Comparison of ENCODE assay signal across 9 cellular contexts in genomic region chr19:10412257-10412977, GRCh38. TPM values are rescaled to one million over a fixed set of nuclear protein-coding genes. Genes with fewer than 3 reads are reported as not detected.
A peak's percentile ranks its signal among the peaks of the same experiment; 100 is the strongest.
DNase-seq lines count a peak whose midpoint lies in the region; ATAC-seq lines count a peak whose summit lies in the region.
"Had no signal": no experiment of that assay in that cellular context is flagged by ENCODE, and none has a peak within 500 bp of the region (broad histone marks: within the 10 kb centered on the region; RNA-seq: fewer than 3 reads in every experiment).

No MANE protein-coding gene starts in this region.

- DNase-seq in activated CD8-positive, alpha-beta memory T cell treated with anti-CD3 and anti-CD28 coated beads, Interleukin-2, amount 10 ng/mL, durations not matched to agents 7 days and 5 days, result peak; percentile 74
- DNase-seq in activated CD8-positive, alpha-beta memory T cell treated with anti-CD3 and anti-CD28 coated beads, Interleukin-2, amount 50 U/mL, for 4 hours, result no peak
- DNase-seq in NCI-H510A treated with DMSO at 0.1 percent for 48 hours (lab: John Stamatoyannopoulos, UW), result peak; percentile 89
- no peak for DNase-seq in amygdala (lab: John Stamatoyannopoulos, UW)
- DNase-seq in dedifferentiated amniotic fluid mesenchymal stem cell (ENCODE audit: extremely low spot score), result no peak
- DNase-seq: NCI-H1694 treated with DMSO at 0.1 percent for 48 hours had no signal

- CTCF ChIA-PET in activated CD8-positive, alpha-beta memory T cell treated with anti-CD3 and anti-CD28 coated beads, Interleukin-2, amount 10 ng/mL, durations not matched to agents 7 days and 5 days (lab: Charles Lee), result interaction anchor here (1.0 to 23.2 kb wide), 12 partner anchors 4 to 162 kb away, joined by 3 to 1020 read pairs (median 4); partner anchors contain the start of genes CDC37 and PDE4A

- no peaks in the 10 kb centered on the region for H3K27me3 Mint-ChIP-seq in activated CD8-positive, alpha-beta memory T cell treated with anti-CD3 and anti-CD28 coated beads, Interleukin-2, amount 10 ng/mL, durations not matched to agents 7 days and 5 days
- peaks cover 8% of the 10 kb centered on the region for H3K27me3 Mint-ChIP-seq in stimulated activated memory B cell treated with anti-CD40 and anti-IgM and Interleukin-4, amounts not matched to agents 10 μg/mL and 1 μg/mL and 100 μg/mL, for 72 hours

- ATAC-seq in activated CD8-positive, alpha-beta memory T cell treated with anti-CD3 and anti-CD28 coated beads, Interleukin-2, amount 10 ng/mL, durations not matched to agents 7 days and 5 days, result peak; percentile 57
- ATAC-seq in HG02678 (IDR thresholded peaks at IDR 0.05; ENCODE audit: unreplicated experiment) (peak; percentile 49), HG03039 (IDR thresholded peaks at IDR 0.05; ENCODE audit: unreplicated experiment) (no peak)
- ATAC-seq in stimulated activated memory B cell treated with anti-CD40 and anti-IgM and Interleukin-4, amounts not matched to agents 10 μg/mL and 1 μg/mL and 100 μg/mL, for 72 hours, result peak; percentile 82

- peaks cover 77% of the 10 kb centered on the region for H3K4me1 Mint-ChIP-seq in activated CD8-positive, alpha-beta memory T cell treated with anti-CD3 and anti-CD28 coated beads, Interleukin-2, amount 10 ng/mL, durations not matched to agents 7 days and 5 days
- H3K4me1 Mint-ChIP-seq in stimulated activated memory B cell treated with anti-CD40 and anti-IgM and Interleukin-4, amounts not matched to agents 10 μg/mL and 1 μg/mL and 100 μg/mL, for 72 hours, result peaks cover 71% of the 10 kb centered on the region

- H3K36me3 Mint-ChIP-seq in activated CD8-positive, alpha-beta memory T cell treated with anti-CD3 and anti-CD28 coated beads, Interleukin-2, amount 10 ng/mL, durations not matched to agents 7 days and 5 days, result peaks cover 22% of the 10 kb centered on the region
- no peaks in the 10 kb centered on the region for H3K36me3 Mint-ChIP-seq in stimulated activated memory B cell treated with anti-CD40 and anti-IgM and Interleukin-4, amounts not matched to agents 10 μg/mL and 1 μg/mL and 100 μg/mL, for 72 hours

- H3K27ac Mint-ChIP-seq in activated CD8-positive, alpha-beta memory T cell treated with anti-CD3 and anti-CD28 coated beads, Interleukin-2, amount 10 ng/mL, durations not matched to agents 7 days and 5 days, result peak overlapping the region; percentile 99
- H3K27ac Mint-ChIP-seq in stimulated activated memory B cell treated with anti-CD40 and anti-IgM and Interleukin-4, amounts not matched to agents 10 μg/mL and 1 μg/mL and 100 μg/mL, for 72 hours, result peak overlapping the region; percentile 90

- H3K4me3 Mint-ChIP-seq in activated CD8-positive, alpha-beta memory T cell treated with anti-CD3 and anti-CD28 coated beads, Interleukin-2, amount 10 ng/mL, durations not matched to agents 7 days and 5 days, result peak overlapping the region; percentile 51
- H3K4me3 Mint-ChIP-seq in stimulated activated memory B cell treated with anti-CD40 and anti-IgM and Interleukin-4, amounts not matched to agents 10 μg/mL and 1 μg/mL and 100 μg/mL, for 72 hours, result peak overlapping the region; percentile 34

- no peaks in the 10 kb centered on the region for H3K9me3 Mint-ChIP-seq in activated CD8-positive, alpha-beta memory T cell treated with anti-CD3 and anti-CD28 coated beads, Interleukin-2, amount 10 ng/mL, durations not matched to agents 7 days and 5 days (ENCODE audit: low read depth)
- peaks cover 3% of the 10 kb centered on the region for H3K9me3 Mint-ChIP-seq in stimulated activated memory B cell treated with anti-CD40 and anti-IgM and Interleukin-4, amounts not matched to agents 10 μg/mL and 1 μg/mL and 100 μg/mL, for 72 hours

RNA-seq across cellular contexts. Expression of gene PDE4A, which starts 7.9 kb away (rescaled TPM):
- total RNA-seq in activated CD8-positive, alpha-beta memory T cell treated with anti-CD3 and anti-CD28 coated beads, Interleukin-2, amount 10 ng/mL, durations not matched to agents 7 days and 5 days, result 100 to 1,000 TPM in 1 of 2 experiments, 10 to 100 TPM in 1; 74.9 to 103 TPM

RNA-seq across cellular contexts. Expression of gene CDC37, which starts 9.1 kb away (rescaled TPM):
- total RNA-seq in activated CD8-positive, alpha-beta memory T cell treated with anti-CD3 and anti-CD28 coated beads, Interleukin-2, amount 10 ng/mL, durations not matched to agents 7 days and 5 days, result 100 to 1,000 TPM; 283 to 309 TPM

RNA-seq across cellular contexts. Expression of gene TYK2, which starts 32.0 kb away (rescaled TPM):
- 100 to 1,000 TPM; 277 to 296 TPM for total RNA-seq in activated CD8-positive, alpha-beta memory T cell treated with anti-CD3 and anti-CD28 coated beads, Interleukin-2, amount 10 ng/mL, durations not matched to agents 7 days and 5 days

Comparison
In these comparisons a context has a peak if more than half of its experiments do, and no peak if none do; other contexts are left out.
1. DNase-seq: peak in activated CD8-positive, alpha-beta memory T cell treated with anti-CD3 and anti-CD28 coated beads, Interleukin-2, amount 10 ng/mL, durations not matched to agents 7 days and 5 days (single experiment) and NCI-H510A treated with DMSO at 0.1 percent for 48 hours (single experiment); none in activated CD8-positive, alpha-beta memory T cell treated with anti-CD3 and anti-CD28 coated beads, Interleukin-2, amount 50 U/mL, for 4 hours (single experiment), amygdala (0 of 56) and dedifferentiated amniotic fluid mesenchymal stem cell (single experiment).